Comparison of ENCODE assay signal across 16 cellular contexts in the genomic region with DNA sequence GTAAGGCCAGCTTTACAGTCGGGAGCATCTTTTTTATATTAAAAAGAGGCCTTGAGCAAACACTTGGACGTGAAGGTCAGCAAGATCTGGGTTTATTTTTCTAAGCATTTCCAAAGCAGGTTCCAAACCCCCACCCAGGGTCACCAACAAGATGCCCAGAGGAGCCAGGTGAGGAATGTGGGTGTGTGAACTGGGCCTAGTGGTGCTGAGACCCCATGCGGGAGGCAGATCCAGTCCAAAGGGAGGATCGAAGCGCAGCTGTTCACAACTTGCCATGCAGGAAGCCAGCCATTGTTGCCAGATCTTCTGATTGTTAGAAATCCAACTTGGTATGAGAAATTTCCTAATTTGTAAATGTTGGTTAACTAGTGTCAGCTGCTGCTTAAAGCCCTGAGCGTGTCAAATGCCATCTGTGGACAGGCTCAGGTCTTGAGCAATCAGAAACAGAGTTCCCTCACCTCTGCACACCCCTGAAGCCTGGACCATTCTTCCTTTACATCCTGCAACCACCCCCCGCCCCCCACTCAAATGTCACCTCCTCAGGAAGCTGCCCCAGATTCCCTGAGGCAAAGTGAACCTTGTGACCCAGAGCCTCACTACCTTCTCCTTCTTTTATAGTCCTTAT. TPM values are rescaled to one million over a fixed set of nuclear protein-coding genes. Genes with fewer than 3 reads are reported as not detected.
DNase-seq lines count a peak whose midpoint lies in the region; ATAC-seq, FAIRE-seq and TF ChIP-seq lines count a peak whose summit lies in the region.
"Had no signal": no experiment of that assay in that cellular context is flagged by ENCODE, and none has a peak within 500 bp of the region (broad histone marks: within the 10 kb centered on the region; RNA-seq: fewer than 3 reads in every experiment).

No MANE protein-coding gene starts in this region.

- no peak overlapping the region for H3K27ac ChIP-seq in tibial artery
- H3K27ac ChIP-seq: A549, KMS-11, transverse colon had no signal

- H3K4me1 ChIP-seq in tibial artery: peaks cover 0 to 10% (median 6%) of the 10 kb centered on the region in 4 donors

- intact Hi-C loops in tibial artery (cut with DNase I; ENCODE audit: low total_unique reads): no loop called here

- no peak for TF ChIP-seq CTCF in tibial artery (IDR thresholded peaks at IDR 0.05)

- no peak overlapping the region for H3K27ac Mint-ChIP-seq in T-helper 1 cell treated with Interleukin-12 subunit alpha and Interleukin-12 subunit beta and Interleukin-4 antibody, amounts not matched to agents 30 μg/mL and 1 μg/mL, for 36 hours
- H3K27ac Mint-ChIP-seq in activated naive CD8-positive, alpha-beta T cell: peak overlapping the region; percentile 99
- H3K27ac Mint-ChIP-seq in natural killer cell treated with Interleukin-12 subunit alpha and Interleukin-12 subunit beta and Interleukin-15 and Interleukin-18, amount 100 ng/mL, for 72 hours: peak overlapping the region; percentile 93 to 97

- H3K9me3 Mint-ChIP-seq in T-helper 1 cell treated with Interleukin-12 subunit alpha and Interleukin-12 subunit beta and Interleukin-4 antibody, amounts not matched to agents 30 μg/mL and 1 μg/mL, for 36 hours: no peaks in the 10 kb centered on the region
- no peaks in the 10 kb centered on the region for H3K9me3 Mint-ChIP-seq in activated naive CD8-positive, alpha-beta T cell (ENCODE audit: low read depth)
- H3K9me3 Mint-ChIP-seq in natural killer cell treated with Interleukin-12 subunit alpha and Interleukin-12 subunit beta and Interleukin-15 and Interleukin-18, amount 100 ng/mL, for 72 hours: peaks cover 4% of the 10 kb centered on the region
- H3K9me3 Mint-ChIP-seq: dendritic cell treated with granulocyte-macrophage colony-stimulating factor and Interleukin-4, amounts not matched to agents 40 ng/mL and 50 ng/mL, for 4 days had no signal

- no peak for ATAC-seq in natural killer cell treated with Interleukin-12 subunit alpha and Interleukin-12 subunit beta and Interleukin-15 and Interleukin-18, amount 100 ng/mL, for 72 hours
- ATAC-seq in GM19395 (IDR thresholded peaks at IDR 0.05; ENCODE audit: unreplicated experiment): no peak
- ATAC-seq: A549, PC-3 had no signal

- H3K4me1 Mint-ChIP-seq in T-helper 1 cell treated with Interleukin-12 subunit alpha and Interleukin-12 subunit beta and Interleukin-4 antibody, amounts not matched to agents 30 μg/mL and 1 μg/mL, for 36 hours (ENCODE audit: low read depth): peaks cover 87% of the 10 kb centered on the region
- peaks cover 93% of the 10 kb centered on the region for H3K4me1 Mint-ChIP-seq in activated naive CD8-positive, alpha-beta T cell (ENCODE audit: low read depth)
- H3K4me1 Mint-ChIP-seq in natural killer cell treated with Interleukin-12 subunit alpha and Interleukin-12 subunit beta and Interleukin-15 and Interleukin-18, amount 100 ng/mL, for 72 hours (ENCODE audit: low read depth in 2 of 2): peaks cover 90 to 100% of the 10 kb centered on the region in 2 donors

- H3K36me3 Mint-ChIP-seq in T-helper 1 cell treated with Interleukin-12 subunit alpha and Interleukin-12 subunit beta and Interleukin-4 antibody, amounts not matched to agents 30 μg/mL and 1 μg/mL, for 36 hours (ENCODE audit: low read depth): peaks cover 37% of the 10 kb centered on the region
- H3K36me3 Mint-ChIP-seq in activated naive CD8-positive, alpha-beta T cell: peaks cover 25% of the 10 kb centered on the region
- peaks cover 22% of the 10 kb centered on the region for H3K36me3 Mint-ChIP-seq in natural killer cell treated with Interleukin-12 subunit alpha and Interleukin-12 subunit beta and Interleukin-15 and Interleukin-18, amount 100 ng/mL, for 72 hours

- peak; percentile 33 for FAIRE-seq in HTR-8/SVneo (lab: Jason Lieb, UNC)
- FAIRE-seq: A549 had no signal

- H3K36me3 ChIP-seq in tibial artery: no peaks in the 10 kb centered on the region
- H3K36me3 ChIP-seq: transverse colon had no signal

- H3K4me3 Mint-ChIP-seq in T-helper 1 cell treated with Interleukin-12 subunit alpha and Interleukin-12 subunit beta and Interleukin-4 antibody, amounts not matched to agents 30 μg/mL and 1 μg/mL, for 36 hours: peak overlapping the region; percentile 19
- peak overlapping the region; percentile 54 for H3K4me3 Mint-ChIP-seq in activated naive CD8-positive, alpha-beta T cell
- H3K4me3 Mint-ChIP-seq in natural killer cell treated with Interleukin-12 subunit alpha and Interleukin-12 subunit beta and Interleukin-15 and Interleukin-18, amount 100 ng/mL, for 72 hours: peak overlapping the region; percentile 93
- H3K4me3 Mint-ChIP-seq: dendritic cell treated with granulocyte-macrophage colony-stimulating factor and Interleukin-4, amounts not matched to agents 40 ng/mL and 50 ng/mL, for 4 days had no signal

- no peak for DNase-seq in T-helper 1 cell
- no peak for DNase-seq in HTR-8/SVneo (ENCODE audit: insufficient read length, low spot score)
- no peak for DNase-seq in natural killer cell treated with Interleukin-12 subunit alpha and Interleukin-12 subunit beta and Interleukin-15 and Interleukin-18, amount 100 ng/mL, for 72 hours (ENCODE audit: low spot score)
- DNase-seq in tibial artery: no peak
- DNase-seq in NCI-H1694 treated with DMSO at 0.1 percent for 48 hours (lab: John Stamatoyannopoulos, UW): no peak
- DNase-seq: amygdala, NCI-H2081 treated with DMSO at 0.1 percent for 48 hours, PC-3, posterior cingulate gyrus, transverse colon had no signal

- H3K4me3 ChIP-seq in tibial artery: no peak overlapping the region
- H3K4me3 ChIP-seq: A549, transverse colon had no signal

- H3K27me3 ChIP-seq in tibial artery: no peaks in the 10 kb centered on the region
- H3K27me3 ChIP-seq: transverse colon had no signal

- H3K9me3 ChIP-seq in tibial artery: no peaks in the 10 kb centered on the region
- H3K9me3 ChIP-seq: A549, transverse colon had no signal

- no peaks in the 10 kb centered on the region for H3K27me3 Mint-ChIP-seq in T-helper 1 cell treated with Interleukin-12 subunit alpha and Interleukin-12 subunit beta and Interleukin-4 antibody, amounts not matched to agents 30 μg/mL and 1 μg/mL, for 36 hours (ENCODE audit: low read depth)
- H3K27me3 Mint-ChIP-seq in activated naive CD8-positive, alpha-beta T cell: no peaks in the 10 kb centered on the region
- H3K27me3 Mint-ChIP-seq in natural killer cell treated with Interleukin-12 subunit alpha and Interleukin-12 subunit beta and Interleukin-15 and Interleukin-18, amount 100 ng/mL, for 72 hours: no peaks in the 10 kb centered on the region

RNA-seq across cellular contexts. Expression of a gene that starts 46.5 kb away (rescaled TPM):
- total RNA-seq in natural killer cell treated with Interleukin-12 subunit alpha and Interleukin-12 subunit beta and Interleukin-15 and Interleukin-18, amount 100 ng/mL, for 72 hours: 10 to 100 TPM; 83.3 to 97.1 TPM

Comparison
In these comparisons a context has a peak if more than half of its experiments do, and no peak if none do; other contexts are left out.
1. H3K4me3 Mint-ChIP-seq: peak in every context shown above with its lines; median percentile 93 in natural killer cell treated with Interleukin-12 subunit alpha and Interleukin-12 subunit beta and Interleukin-15 and Interleukin-18, amount 100 ng/mL, for 72 hours; 54 in activated naive CD8-positive, alpha-beta T cell; 19 in T-helper 1 cell treated with Interleukin-12 subunit alpha and Interleukin-12 subunit beta and Interleukin-4 antibody, amounts not matched to agents 30 μg/mL and 1 μg/mL, for 36 hours.